ENCODE assay signal across 2 cellular contexts in the genomic region with DNA sequence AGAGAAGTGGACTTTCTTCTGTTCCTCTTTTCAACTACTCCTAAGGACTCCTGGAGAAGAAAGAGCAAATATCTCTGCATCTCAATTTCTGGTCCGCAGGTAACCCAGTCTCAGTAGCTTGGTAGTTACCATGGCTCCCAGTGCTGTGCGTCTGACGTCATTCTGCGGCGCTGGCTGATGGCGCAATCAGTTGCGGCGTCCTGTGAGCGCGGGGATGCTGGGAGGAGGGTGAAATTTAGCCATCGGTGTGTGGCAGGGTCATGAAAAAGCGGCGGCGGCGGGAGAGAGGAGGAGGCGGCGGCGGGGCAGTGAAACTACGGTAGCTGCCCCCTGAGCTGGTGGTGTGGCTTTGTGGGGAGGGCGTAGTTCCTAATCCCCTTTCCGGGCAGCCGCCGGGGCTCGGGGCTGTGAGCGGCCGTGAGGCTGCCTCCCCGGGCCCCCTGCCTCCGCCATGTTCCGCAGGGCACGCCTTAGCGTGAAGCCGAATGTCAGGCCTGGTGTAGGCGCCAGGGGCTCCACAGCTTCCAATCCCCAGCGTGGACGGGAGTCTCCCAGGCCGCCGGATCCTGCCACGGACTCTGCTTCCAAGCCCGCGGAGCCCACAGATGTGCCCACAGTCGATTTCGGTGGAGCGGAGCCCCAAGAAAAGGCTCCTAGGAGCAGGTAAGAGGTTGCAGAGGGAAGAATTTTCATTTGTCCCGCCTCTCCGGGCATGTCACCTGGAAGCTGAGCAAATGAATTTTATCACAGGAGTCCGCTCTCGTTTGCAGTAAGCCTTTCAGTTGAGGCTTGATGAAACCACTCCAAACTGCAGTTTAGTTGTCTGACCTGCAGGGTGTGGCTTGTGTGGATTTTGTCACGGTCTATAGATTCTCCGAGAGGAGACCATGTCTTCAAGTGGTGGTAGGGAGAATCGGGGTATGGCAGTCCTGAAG.
TF ChIP-seq lines count a peak whose summit lies in the region.

A gene with protein sequence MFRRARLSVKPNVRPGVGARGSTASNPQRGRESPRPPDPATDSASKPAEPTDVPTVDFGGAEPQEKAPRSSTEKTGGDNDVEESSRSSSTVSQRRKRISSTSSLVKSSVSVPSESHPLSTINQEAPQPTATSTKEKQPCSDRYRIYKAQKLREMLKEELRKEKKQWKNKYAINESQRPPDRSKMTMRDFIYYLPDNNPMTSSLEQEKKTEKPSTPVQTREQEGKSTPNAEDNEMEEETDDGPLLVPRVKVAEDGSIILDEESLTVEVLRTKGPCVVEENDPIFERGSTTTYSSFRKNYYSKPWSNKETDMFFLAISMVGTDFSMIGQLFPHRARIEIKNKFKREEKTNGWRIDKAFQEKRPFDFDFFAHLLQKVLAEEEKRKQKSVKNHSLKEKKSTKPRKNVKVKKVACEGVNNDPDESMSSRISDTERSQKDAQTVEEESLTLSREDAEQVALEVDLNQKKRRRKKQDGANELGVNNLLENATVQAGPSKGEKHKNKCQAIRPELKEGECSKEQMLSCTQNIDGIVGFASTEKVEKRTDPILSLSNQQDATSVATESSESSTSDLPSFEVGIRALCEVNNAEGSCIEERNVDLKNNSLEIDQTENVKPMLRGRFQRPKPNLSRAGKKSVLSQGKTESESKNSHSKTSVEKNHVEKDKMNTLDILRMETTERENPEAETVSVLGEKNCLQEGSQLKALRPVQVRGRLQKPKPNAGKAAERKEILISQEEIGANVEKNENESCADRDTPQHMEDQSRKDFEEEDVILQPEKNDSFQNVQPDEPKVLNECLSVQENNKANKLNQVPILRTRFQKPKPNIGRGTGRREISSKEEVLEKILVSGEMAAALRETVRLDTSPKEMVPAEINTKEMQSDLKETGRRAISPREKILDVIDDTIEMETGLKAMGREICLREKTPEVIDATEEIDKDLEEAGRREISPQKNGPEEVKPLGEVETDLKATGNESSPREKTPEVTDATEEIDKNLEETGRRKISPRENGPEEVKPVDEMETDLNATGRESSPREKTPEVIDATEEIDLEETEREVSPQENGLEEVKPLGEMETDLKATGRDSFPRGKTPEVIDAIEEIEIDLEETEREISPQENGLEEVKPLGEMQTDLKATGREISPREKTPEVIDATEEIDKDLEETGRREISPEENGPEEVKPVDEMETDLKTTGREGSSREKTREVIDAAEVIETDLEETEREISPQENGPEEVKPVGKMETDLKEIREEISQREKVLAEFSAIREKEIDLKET (N-terminal part only) (plus strand): TSS at position 225 of the 935 bp plus-strand sequence. CDS start 227 bp downstream, at position 452.

TF ChIP-seq in HCT116, 20 proteins besides CTCF, POLR2A, EP300 and RAD21 (continued from another document):
- peak; percentile 84 for TF ChIP-seq YY1 (IDR thresholded peaks at IDR 0.05; ENCODE audit: extremely low read depth, insufficient replicate concordance, low read depth, low read length)
- TF ChIP-seq, protein P1, sequence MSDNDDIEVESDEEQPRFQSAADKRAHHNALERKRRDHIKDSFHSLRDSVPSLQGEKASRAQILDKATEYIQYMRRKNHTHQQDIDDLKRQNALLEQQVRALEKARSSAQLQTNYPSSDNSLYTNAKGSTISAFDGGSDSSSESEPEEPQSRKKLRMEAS (IDR thresholded peaks at IDR 0.05) = peak; percentile 76
- no peak for TF ChIP-seq ZNF274 (IDR thresholded peaks at IDR 0.05; ENCODE audit: low read depth, low read length)
- TF ChIP-seq ELF1 (IDR thresholded peaks at IDR 0.05; ENCODE audit: borderline replicate concordance, low read depth) = no peak
- peak; percentile 97 for TF ChIP-seq SRF (IDR thresholded peaks at IDR 0.05; ENCODE audit: low read depth)
- TF ChIP-seq SP1 (IDR thresholded peaks at IDR 0.05; ENCODE audit: low read depth) = peak; percentile 62
- peak; percentile 59 for TF ChIP-seq TCF7L2 (IDR thresholded peaks at IDR 0.05; ENCODE audit: borderline replicate concordance, extremely low read depth, insufficient read depth, insufficient read length)
- peak; percentile 75 for TF ChIP-seq CBX3 (IDR thresholded peaks at IDR 0.05; ENCODE audit: low read depth)
- no peak for TF ChIP-seq FOSL1 (IDR thresholded peaks at IDR 0.05; ENCODE audit: low read depth)
- peak; percentile 88 for TF ChIP-seq SIN3A (IDR thresholded peaks at IDR 0.05; ENCODE audit: low read depth)
- TF ChIP-seq POLR2AphosphoS5 (IDR thresholded peaks at IDR 0.05; ENCODE audit: low read depth, low read length) = peak; percentile 84
- TF ChIP-seq ZFX (IDR thresholded peaks at IDR 0.05) = peak; percentile 81
- TF ChIP-seq EZH2 (IDR thresholded peaks at IDR 0.05) = no peak
- TF ChIP-seq, protein P2, sequence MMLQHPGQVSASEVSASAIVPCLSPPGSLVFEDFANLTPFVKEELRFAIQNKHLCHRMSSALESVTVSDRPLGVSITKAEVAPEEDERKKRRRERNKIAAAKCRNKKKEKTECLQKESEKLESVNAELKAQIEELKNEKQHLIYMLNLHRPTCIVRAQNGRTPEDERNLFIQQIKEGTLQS (IDR thresholded peaks at IDR 0.05) = no peak
- TF ChIP-seq, protein P3, sequence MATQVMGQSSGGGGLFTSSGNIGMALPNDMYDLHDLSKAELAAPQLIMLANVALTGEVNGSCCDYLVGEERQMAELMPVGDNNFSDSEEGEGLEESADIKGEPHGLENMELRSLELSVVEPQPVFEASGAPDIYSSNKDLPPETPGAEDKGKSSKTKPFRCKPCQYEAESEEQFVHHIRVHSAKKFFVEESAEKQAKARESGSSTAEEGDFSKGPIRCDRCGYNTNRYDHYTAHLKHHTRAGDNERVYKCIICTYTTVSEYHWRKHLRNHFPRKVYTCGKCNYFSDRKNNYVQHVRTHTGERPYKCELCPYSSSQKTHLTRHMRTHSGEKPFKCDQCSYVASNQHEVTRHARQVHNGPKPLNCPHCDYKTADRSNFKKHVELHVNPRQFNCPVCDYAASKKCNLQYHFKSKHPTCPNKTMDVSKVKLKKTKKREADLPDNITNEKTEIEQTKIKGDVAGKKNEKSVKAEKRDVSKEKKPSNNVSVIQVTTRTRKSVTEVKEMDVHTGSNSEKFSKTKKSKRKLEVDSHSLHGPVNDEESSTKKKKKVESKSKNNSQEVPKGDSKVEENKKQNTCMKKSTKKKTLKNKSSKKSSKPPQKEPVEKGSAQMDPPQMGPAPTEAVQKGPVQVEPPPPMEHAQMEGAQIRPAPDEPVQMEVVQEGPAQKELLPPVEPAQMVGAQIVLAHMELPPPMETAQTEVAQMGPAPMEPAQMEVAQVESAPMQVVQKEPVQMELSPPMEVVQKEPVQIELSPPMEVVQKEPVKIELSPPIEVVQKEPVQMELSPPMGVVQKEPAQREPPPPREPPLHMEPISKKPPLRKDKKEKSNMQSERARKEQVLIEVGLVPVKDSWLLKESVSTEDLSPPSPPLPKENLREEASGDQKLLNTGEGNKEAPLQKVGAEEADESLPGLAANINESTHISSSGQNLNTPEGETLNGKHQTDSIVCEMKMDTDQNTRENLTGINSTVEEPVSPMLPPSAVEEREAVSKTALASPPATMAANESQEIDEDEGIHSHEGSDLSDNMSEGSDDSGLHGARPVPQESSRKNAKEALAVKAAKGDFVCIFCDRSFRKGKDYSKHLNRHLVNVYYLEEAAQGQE (IDR thresholded peaks at IDR 0.05; ENCODE audit: low read depth) = no peak

TF ChIP-seq in neural cell, 6 proteins besides CTCF, POLR2A, EP300 and RAD21 (continued from another document):
- TF ChIP-seq, protein P3 (IDR thresholded peaks at IDR 0.05; ENCODE audit: borderline replicate concordance) = peak; percentile 72
- TF ChIP-seq TAF1 (IDR thresholded peaks at IDR 0.05; ENCODE audit: low read depth) (peak; percentile 84), SMC3 (conservative IDR thresholded peaks at IDR 0.05; ENCODE audit: poor library complexity) (no peak), MXI1 (conservative IDR thresholded peaks at IDR 0.05; ENCODE audit: poor library complexity, severe bottlenecking) (peak; percentile 96)
TF ChIP-seq in neural cell: peak in this region for 4.
